ENCODE assay signal across 12 cellular contexts in genomic region chr12:25283006-25283405, GRCh38.
"Had no signal": no experiment of that assay in that cellular context is flagged by ENCODE, and none has a peak within 500 bp of the region (broad histone marks: within the 10 kb centered on the region; RNA-seq: fewer than 3 reads in every experiment).

No MANE protein-coding gene starts in this region.

- H3K4me1 Mint-ChIP-seq: neural progenitor cell had no signal

- H3K27me3 ChIP-seq: adrenal gland, heart right ventricle, neural progenitor cell, pancreas, thyroid gland had no signal

- H3K36me3 Mint-ChIP-seq: neural progenitor cell had no signal

- H3K27ac Mint-ChIP-seq: activated CD4-positive, alpha-beta memory T cell treated with anti-CD3 and anti-CD28 coated beads, Interleukin-2, amount 10 ng/mL, durations not matched to agents 7 days and 5 days; neural progenitor cell had no signal

- H3K4me3 ChIP-seq: adrenal gland, heart right ventricle, neural progenitor cell, pancreas, skin epidermis, thyroid gland had no signal

- H3K4me2 ChIP-seq: neural progenitor cell had no signal

- H3K27ac ChIP-seq: adrenal gland, heart right ventricle, neural progenitor cell, pancreas, skin epidermis, thyroid gland had no signal

- H3K4me3 Mint-ChIP-seq: activated CD4-positive, alpha-beta memory T cell treated with anti-CD3 and anti-CD28 coated beads, Interleukin-2, amount 10 ng/mL, durations not matched to agents 7 days and 5 days; neural progenitor cell had no signal

- H3K4me1 ChIP-seq: adrenal gland, neural progenitor cell, pancreas, thyroid gland had no signal

- H3K36me3 ChIP-seq: adrenal gland, heart right ventricle, neural progenitor cell, pancreas, thyroid gland had no signal

- DNase-seq: activated CD4-positive, alpha-beta memory T cell treated with anti-CD3 and anti-CD28 coated beads, Interleukin-2, amount 10 ng/mL, durations not matched to agents 7 days and 5 days; activated naive CD4-positive, alpha-beta T cell treated with Interleukin-2 at 50 U/mL for 16 hours; adrenal gland; foreskin melanocyte; heart right ventricle; left ventricle myocardium superior; mesendoderm; pancreas; thyroid gland had no signal

- H3K9ac ChIP-seq: neural progenitor cell had no signal

- H2AFZ ChIP-seq: neural progenitor cell had no signal

- H3K9me3 ChIP-seq: heart right ventricle, pancreas, thyroid gland had no signal

- H3K9me3 Mint-ChIP-seq: activated CD4-positive, alpha-beta memory T cell treated with anti-CD3 and anti-CD28 coated beads, Interleukin-2, amount 10 ng/mL, durations not matched to agents 7 days and 5 days; neural progenitor cell had no signal

- ATAC-seq: activated CD4-positive, CD25-positive, alpha-beta regulatory T cell treated with anti-CD3 and anti-CD28 coated beads, Interleukin-2, amount 50 U/mL, for 24 hours; heart right ventricle; left ventricle myocardium superior; pancreas had no signal
